8 cellular contexts compared by ENCODE assay signal in genomic region chr4:1055721-1056590, GRCh38. TPM values are rescaled to one million over a fixed set of nuclear protein-coding genes. Genes with fewer than 3 reads are reported as not detected.
DNase-seq lines count a peak whose midpoint lies in the region; ATAC-seq, FAIRE-seq and TF ChIP-seq lines count a peak whose summit lies in the region.

No MANE protein-coding gene starts in this region.

- H2AFZ ChIP-seq in K562 (ENCODE audit: low read depth, low read length): peak overlapping the region; percentile 83
- no peak overlapping the region for H2AFZ ChIP-seq in neural progenitor cell (replicated peaks)

- H3K4me3 Mint-ChIP-seq in MCF 10A (ENCODE audit: unreplicated experiment) (no peak overlapping the region), neural progenitor cell (peak overlapping the region; percentile 5)

- H3K4me2 ChIP-seq in K562 (ENCODE audit: insufficient read depth, low read length) (peak overlapping the region; percentile 59), neural progenitor cell (no peak overlapping the region)

- H3K27me3 ChIP-seq in breast epithelium (peaks cover 0 to 54% of the 10 kb centered on the region in 2 donors), K562 (ENCODE audit: control insufficient read depth in 2 of 2, insufficient read depth in 2 of 2, low read length in 2 of 2) (peaks cover 60 to 88% of the 10 kb centered on the region in 2 experiments), neural progenitor cell (peaks cover 74% of the 10 kb centered on the region), upper lobe of right lung (peaks cover 38% of the 10 kb centered on the region)

- FAIRE-seq in K562 (lab: Jason Lieb, UNC): peak; percentile 79

- BruUV-seq in MCF 10A (replicated peaks; lab: Mats Ljungman, UMichigan) (no TSS peak), K562 (replicated peaks; lab: Mats Ljungman, UMichigan) (no TSS peak)

- intact Hi-C loops in breast epithelium (cut with DNase I; ENCODE audit: low total_unique reads) (no loop called here), MCF 10A (cut with micrococcal nuclease) (no loop called here), K562 (cut with micrococcal nuclease) (no loop called here), upper lobe of right lung (cut with DNase I) (no loop called here)

- H3K9me1 ChIP-seq in K562 (ENCODE audit: control insufficient read depth, insufficient read depth, low read length): no peaks in the 10 kb centered on the region

- ATAC-seq in K562 (peak; percentile 90), upper lobe of right lung (peak; percentile 64)

- H3K4me1 ChIP-seq in breast epithelium (peaks cover 0 to 20% of the 10 kb centered on the region in 2 donors), K562 (replicated peaks in 1 of 2; ENCODE audit: control insufficient read depth in 2 of 2, insufficient read depth in 2 of 2, low read length in 2 of 2) (peaks cover 3 to 34% of the 10 kb centered on the region in 2 experiments; a peak in 2 of 5 replicates), neural progenitor cell (peaks cover 4% of the 10 kb centered on the region), upper lobe of right lung (peaks cover 10% of the 10 kb centered on the region)

- CTCF ChIA-PET in MCF 10A (lab: Yijun Ruan, JAX) (interaction anchor here (0.6 kb wide), 1 partner anchor 107 kb away, joined by 3 read pairs; no protein-coding TSS in a partner anchor), K562 (lab: Yijun Ruan, JAX; ENCODE audit: low intra/inter-chr PET ratio) (no interaction called here)

- TF ChIP-seq CTCF in breast epithelium (IDR thresholded peaks at IDR 0.05) (no peak), MCF 10A (IDR thresholded peaks at IDR 0.05; ENCODE audit: unreplicated experiment) (no peak), K562 (IDR thresholded peaks at IDR 0.05 in 2 of 3, conservative IDR thresholded peaks at IDR 0.05 in 1 of 3; ENCODE audit: insufficient read depth in 2 of 3, low read depth in 1 of 3, low read length in 3 of 3) (no peak), neural progenitor cell (IDR thresholded peaks at IDR 0.05) (no peak), upper lobe of right lung (IDR thresholded peaks at IDR 0.05) (no peak)

- H3K27me3 Mint-ChIP-seq in MCF 10A (ENCODE audit: insufficient read depth, unreplicated experiment) (peaks cover 42% of the 10 kb centered on the region), neural progenitor cell (ENCODE audit: insufficient read depth, low read depth) (peaks cover 20% of the 10 kb centered on the region)

- H3K9me3 ChIP-seq in breast epithelium (no peaks in the 10 kb centered on the region), K562 (replicated peaks; ENCODE audit: control insufficient read depth, insufficient read depth, low read depth, low read length) (peaks cover 3% of the 10 kb centered on the region; the same call in 1 of the 2 replicates), neural progenitor cell (ENCODE audit: low read depth) (no peaks in the 10 kb centered on the region), upper lobe of right lung (no peaks in the 10 kb centered on the region)

- H3K36me3 ChIP-seq in breast epithelium: no peaks in the 10 kb centered on the region
- no peaks in the 10 kb centered on the region for H3K36me3 ChIP-seq in K562 (ENCODE audit: control insufficient read depth, insufficient read depth, low read length)
- no peaks in the 10 kb centered on the region for H3K36me3 ChIP-seq in neural progenitor cell
- H3K36me3 ChIP-seq in upper lobe of right lung: no peaks in the 10 kb centered on the region

- 12% methylated on average over 34 of the region's 34 CpGs for WGBS in K562 (ENCODE audit: insufficient coverage, low coverage, missing lambda C conversion rate)

- DNase-seq in breast epithelium (ENCODE audit: low spot score in 2 of 2): peak; percentile 48 to 51
- no peak for DNase-seq in MCF 10A (ENCODE audit: unreplicated experiment)
- peak; percentile 67 for DNase-seq in UCSD-AML1 (lab: John Stamatoyannopoulos, UW; ENCODE audit: unreplicated experiment)
- peak; percentile 69 to 87 (median 76) for DNase-seq in K562 (ENCODE audit: extremely low read depth in 1 of 4, low spot score in 3 of 4)
- peak; percentile 71 for DNase-seq in neural progenitor cell (ENCODE audit: low spot score)
- peak; percentile 69 for DNase-seq in upper lobe of right lung
- DNase-seq in NCI-H2196 (lab: John Stamatoyannopoulos, UW; ENCODE audit: unreplicated experiment): no peak
- DNase-seq in cerebellar cortex (ENCODE audit: low spot score): no peak

- POLR2A ChIA-PET in MCF 10A (lab: Yijun Ruan, JAX): no interaction called here
- POLR2A ChIA-PET in K562 (lab: Yijun Ruan, JAX): interaction anchor here (0.5 to 0.6 kb wide), 2 partner anchors 11 to 341 kb away, joined by 3 to 4 read pairs; no protein-coding TSS in a partner anchor

- H4K20me1 ChIP-seq in K562 (replicated peaks; ENCODE audit: control insufficient read depth, insufficient read depth, low read length): no peaks in the 10 kb centered on the region
- no peaks in the 10 kb centered on the region for H4K20me1 ChIP-seq in neural progenitor cell (ENCODE audit: low read depth)

- TF ChIP-seq POLR2A in breast epithelium (IDR thresholded peaks at IDR 0.05) (no peak), K562 (conservative IDR thresholded peaks at IDR 0.05) (no peak)

- H3K36me3 Mint-ChIP-seq in MCF 10A (ENCODE audit: insufficient read depth, unreplicated experiment) (no peaks in the 10 kb centered on the region), neural progenitor cell (no peaks in the 10 kb centered on the region)

- H3K27ac Mint-ChIP-seq in MCF 10A (ENCODE audit: low read depth, unreplicated experiment) (no peak overlapping the region), neural progenitor cell (no peak overlapping the region)

- no peaks in the 10 kb centered on the region for H3K79me2 ChIP-seq in K562 (ENCODE audit: control insufficient read depth, insufficient read depth, low read length)
- H3K79me2 ChIP-seq in neural progenitor cell (ENCODE audit: low read depth): no peaks in the 10 kb centered on the region

- H3K4me3 ChIP-seq in breast epithelium: peak overlapping the region in 2 of 3 donors; percentile 20 to 36
- H3K4me3 ChIP-seq in K562: no peak overlapping the region
- no peak overlapping the region for H3K4me3 ChIP-seq in neural progenitor cell
- H3K4me3 ChIP-seq in upper lobe of right lung: peak overlapping the region; percentile 19

- H3K9me3 Mint-ChIP-seq in MCF 10A (ENCODE audit: unreplicated experiment): no peaks in the 10 kb centered on the region
- H3K9me3 Mint-ChIP-seq in neural progenitor cell: peaks cover 6% of the 10 kb centered on the region

- H3K9ac ChIP-seq in K562 (ENCODE audit: insufficient read depth in 1 of 2, low read depth in 2 of 2, low read length in 2 of 2): peak overlapping the region in 1 of 2 experiments; percentile 88; a peak in 2 of 4 replicates
- H3K9ac ChIP-seq in neural progenitor cell: no peak overlapping the region

- TF ChIP-seq RAD21 in K562 (CRISPR knock-in tag; conservative IDR thresholded peaks at IDR 0.05 in 1 of 2, IDR thresholded peaks at IDR 0.05 in 1 of 2): no peak

- no peak for TF ChIP-seq EP300 in K562 (IDR thresholded peaks at IDR 0.05; ENCODE audit: low read length)

- no peak overlapping the region for H3K27ac ChIP-seq in breast epithelium
- no peak overlapping the region for H3K27ac ChIP-seq in K562 (ENCODE audit: extremely low read depth, low read depth, low read length)
- H3K27ac ChIP-seq in neural progenitor cell: no peak overlapping the region
- H3K27ac ChIP-seq in upper lobe of right lung: peak overlapping the region; percentile 4

- no peaks in the 10 kb centered on the region for H3F3A ChIP-seq in neural progenitor cell (ENCODE audit: low read depth)

- in situ Hi-C loops in K562 (cut with MboI): no loop called here

- H3K4me1 Mint-ChIP-seq in MCF 10A (ENCODE audit: insufficient read depth, unreplicated experiment): peaks cover 6% of the 10 kb centered on the region
- H3K4me1 Mint-ChIP-seq in neural progenitor cell: peaks cover 44% of the 10 kb centered on the region

RNA-seq across cellular contexts. Expression of gene FGFRL1, which starts 44.5 kb away (rescaled TPM):
- 10 to 100 TPM; 19.8 to 40.0 (median 22.9) TPM for total RNA-seq in breast epithelium
- total RNA-seq in MCF 10A (2022): 33.5 and 33.6 TPM in 2 replicates
- total RNA-seq in K562 (2011; cell fraction: chromatin; rRNA removed; ENCODE audit: low replicate concordance): 24.3 and 107 TPM in 2 replicates
- total RNA-seq in K562 (2011; cell fraction: nucleolus; rRNA removed): 71.6 and 76.2 TPM in 2 replicates
- total RNA-seq in K562 (2011; cell fraction: nucleoplasm; rRNA removed): 78.9 and 124 TPM in 2 replicates
- 21.6 and 30.7 TPM in 2 replicates for total RNA-seq in K562 (2014; rRNA removed)
- total RNA-seq in K562 (2014; rRNA removed; fragmentation: Illumina TruSeq; extraction: Trizol): 5.3 and 7.1 TPM in 2 replicates
- 10.4 and 11.4 TPM in 2 replicates for total RNA-seq in K562 (2015; rRNA removed; fragmentation: Illumina TruSeq; extraction: Trizol)
- 45.6 and 49.9 TPM in 2 replicates for total RNA-seq in K562 (2021)
- polyA plus RNA-seq in K562 (2011; rRNA removed): 14.6 and 18.3 TPM in 2 replicates
- 39.0 and 72.2 TPM in 2 replicates for polyA plus RNA-seq in K562 (2011; cell fraction: cytosol; rRNA removed)
- polyA plus RNA-seq in K562 (2011; cell fraction: nucleus; rRNA removed): 55.9 and 72.5 TPM in 2 replicates
- polyA plus RNA-seq in K562 (2012): 28.5 and 35.1 TPM in 2 replicates
- 17.1 and 25.2 TPM in 2 replicates for polyA plus RNA-seq in K562 (2014; fragmentation: Illumina TruSeq; extraction: Trizol)
- polyA plus RNA-seq in K562 (2014; fragmentation: Nextera tagmentation; extraction: Ambion mirVana): under 1 TPM; 0.34 to 0.53 TPM
- 15.1 and 15.6 TPM in 2 replicates for polyA plus RNA-seq in K562 (2014; rRNA removed)
- polyA minus RNA-seq in K562 (2011; rRNA and poly(A)+ RNA removed): 73.8 and 144 TPM in 2 replicates
- polyA minus RNA-seq in K562 (2011; cell fraction: cytosol; rRNA and poly(A)+ RNA removed): 42.8 and 52.2 TPM in 2 replicates
- 20.8 and 21.0 TPM in 2 replicates for polyA minus RNA-seq in K562 (2011; cell fraction: nucleus; rRNA and poly(A)+ RNA removed)
- 9.6 and 27.4 TPM in 2 replicates for total RNA-seq in neural progenitor cell (ENCODE audit: low replicate concordance)
- 25.2 TPM for total RNA-seq in upper lobe of right lung

RNA-seq across cellular contexts. Expression of gene RNF212, which starts 57.4 kb away (rescaled TPM):
- 10 to 100 TPM in 1 of 3 donors, 1 to 10 TPM in 2; 5.1 to 15.7 (median 6.4) TPM for total RNA-seq in breast epithelium
- total RNA-seq in MCF 10A (2022): not detected in 2 replicates
- not detected in 2 replicates for total RNA-seq in K562 (2011; cell fraction: chromatin; rRNA removed; ENCODE audit: low replicate concordance)
- not detected in 2 replicates for total RNA-seq in K562 (2011; cell fraction: nucleolus; rRNA removed)
- not detected in 2 replicates for total RNA-seq in K562 (2011; cell fraction: nucleoplasm; rRNA removed)
- not detected in 2 replicates for total RNA-seq in K562 (2014; rRNA removed)
- total RNA-seq in K562 (2014; rRNA removed; fragmentation: Illumina TruSeq; extraction: Trizol): not detected in 2 replicates
- total RNA-seq in K562 (2015; rRNA removed; fragmentation: Illumina TruSeq; extraction: Trizol): not detected in 2 replicates
- not detected in 2 replicates for total RNA-seq in K562 (2021)
- not detected in 2 replicates for polyA plus RNA-seq in K562 (2011; rRNA removed)
- polyA plus RNA-seq in K562 (2011; cell fraction: cytosol; rRNA removed): not detected in 2 replicates
- not detected in 2 replicates for polyA plus RNA-seq in K562 (2011; cell fraction: nucleus; rRNA removed)
- not detected in 2 replicates for polyA plus RNA-seq in K562 (2012)
- polyA plus RNA-seq in K562 (2014; fragmentation: Illumina TruSeq; extraction: Trizol): not detected in 2 replicates
- not detected for polyA plus RNA-seq in K562 (2014; fragmentation: Nextera tagmentation; extraction: Ambion mirVana)
- polyA plus RNA-seq in K562 (2014; rRNA removed): 0.04 TPM in 1 of 2 replicates, not detected in the other
- polyA minus RNA-seq in K562 (2011; rRNA and poly(A)+ RNA removed): not detected in 2 replicates
- not detected in 2 replicates for polyA minus RNA-seq in K562 (2011; cell fraction: cytosol; rRNA and poly(A)+ RNA removed)
- polyA minus RNA-seq in K562 (2011; cell fraction: nucleus; rRNA and poly(A)+ RNA removed): not detected in 2 replicates
- 3.4 and 3.7 TPM in 2 replicates for total RNA-seq in neural progenitor cell (ENCODE audit: low replicate concordance)
- total RNA-seq in upper lobe of right lung: 6.9 TPM

Comparison
In these comparisons a context has a peak if more than half of its experiments do, and no peak if none do; other contexts are left out.
1. DNase-seq: peak in breast epithelium (2 of 2), UCSD-AML1 (single experiment), K562 (4 of 4), neural progenitor cell (single experiment) and upper lobe of right lung (single experiment); none in MCF 10A (single experiment), NCI-H2196 (single experiment) and cerebellar cortex (single experiment).
2. H3K4me3 ChIP-seq: peak in breast epithelium (2 of 3) and upper lobe of right lung (single experiment); none in K562 (single experiment) and neural progenitor cell (single experiment).